1 cellular context compared by ENCODE assay signal in genomic region chr12:91422811-91423210, GRCh38.
TF ChIP-seq lines count a peak whose summit lies in the region.

No MANE protein-coding gene starts in this region.

TF ChIP-seq in WTC11, 78 proteins besides CTCF, POLR2A, EP300 and RAD21 (continued from another document):
- TF ChIP-seq AFF4 (CRISPR knock-in tag; IDR thresholded peaks at IDR 0.05; ENCODE audit: borderline replicate concordance) (no peak), FOXJ3 (CRISPR knock-in tag; IDR thresholded peaks at IDR 0.05; ENCODE audit: borderline replicate concordance) (no peak), MXD4 (CRISPR knock-in tag; IDR thresholded peaks at IDR 0.05; ENCODE audit: borderline replicate concordance) (no peak)
